ENCODE assay signal across 23 cellular contexts in the genomic region with DNA sequence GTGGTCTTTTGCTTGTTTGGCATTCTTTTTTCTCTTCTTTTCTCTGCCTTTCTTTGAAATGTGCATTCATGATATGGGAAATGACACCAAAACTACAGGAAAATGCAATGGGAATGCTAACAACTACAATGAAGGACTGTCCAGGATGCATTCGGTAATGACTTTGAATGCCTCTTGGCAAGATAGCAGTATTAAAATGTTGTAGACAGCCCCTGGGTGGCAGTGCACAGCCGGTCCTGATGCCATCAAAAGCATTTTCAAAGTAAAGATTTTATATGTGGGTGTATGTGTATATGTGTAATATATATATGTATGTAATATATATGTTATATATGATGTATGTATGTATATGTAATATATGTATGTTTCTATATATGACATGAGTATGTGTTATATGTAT.
DNase-seq lines count a peak whose midpoint lies in the region; ATAC-seq, FAIRE-seq and TF ChIP-seq lines count a peak whose summit lies in the region.
"Had no signal": no experiment of that assay in that cellular context is flagged by ENCODE, and none has a peak within 500 bp of the region (broad histone marks: within the 10 kb centered on the region; RNA-seq: fewer than 3 reads in every experiment).

No MANE protein-coding gene starts in this region.

- H2AFZ ChIP-seq in Karpas-422 (ENCODE audit: low read length) (0 out of 2 replicates have a peak overlapping the region, but pooled peaks have one; percentile 63), PC-3 (ENCODE audit: low read length) (no peak overlapping the region)
- H2AFZ ChIP-seq: parathyroid adenoma, PC-9 had no signal

- no peak overlapping the region for H3K4me3 Mint-ChIP-seq in activated CD8-positive, alpha-beta T cell treated with anti-CD3 and anti-CD28 coated beads, Interleukin-2, amount 10 ng/mL, durations not matched to agents 7 days and 5 days
- H3K4me3 Mint-ChIP-seq in stimulated activated effector memory CD8-positive, alpha-beta T cell treated with anti-CD3 and anti-CD28 coated beads, Interleukin-12 subunit alpha, Interleukin-12 subunit beta, amount 100 ng/mL, for 72 hours = no peak overlapping the region
- H3K4me3 Mint-ChIP-seq: activated CD8-positive, alpha-beta T cell treated with anti-CD3 and anti-CD28 coated beads for 36 hours; activated T-cell treated with anti-CD3 and anti-CD28 coated beads, Interleukin-2, amount 50 U/mL, for 24 hours; central memory CD8-positive, alpha-beta T cell; natural killer cell treated with Interleukin-12 subunit alpha and Interleukin-12 subunit beta and Interleukin-15 and Interleukin-18, amount 100 ng/mL, for 72 hours had no signal

- H4K20me1 ChIP-seq in Karpas-422 (ENCODE audit: insufficient read depth, low read depth, low read length) = no peaks in the 10 kb centered on the region
- H4K20me1 ChIP-seq in PC-3 (ENCODE audit: low read length) = no peaks in the 10 kb centered on the region

- H3K36me3 ChIP-seq in Karpas-422 (ENCODE audit: insufficient read depth, low read length) (no peaks in the 10 kb centered on the region), kidney (ENCODE audit: control insufficient read depth in 1 of 2, insufficient read depth in 2 of 2, low read length in 2 of 2) (no peaks in the 10 kb centered on the region), PC-3 (ENCODE audit: low read depth, low read length) (no peaks in the 10 kb centered on the region)
- H3K36me3 ChIP-seq: sigmoid colon had no signal

- FAIRE-seq in A204.1 (lab: Jason Lieb, UNC) (peak; percentile 32), kidney (lab: Jason Lieb, UNC) (peak; percentile 11)
- FAIRE-seq: GM12892, K562 had no signal

- H3K9ac ChIP-seq in Karpas-422 (ENCODE audit: low read length) (no peak overlapping the region), kidney (ENCODE audit: low read length in 2 of 2) (no peak overlapping the region), PC-3 (ENCODE audit: low read length) (no peak overlapping the region)
- H3K9ac ChIP-seq: parathyroid adenoma had no signal

- CTCF ChIA-PET in PC-3 (lab: Charles Lee) = no interaction called here
- CTCF ChIA-PET in activated CD8-positive, alpha-beta T cell treated with anti-CD3 and anti-CD28 coated beads, Interleukin-2, amount 10 ng/mL, durations not matched to agents 7 days and 5 days (lab: Charles Lee) = no interaction called here

- H3K27ac Mint-ChIP-seq in activated CD8-positive, alpha-beta T cell treated with anti-CD3 and anti-CD28 coated beads, Interleukin-2, amount 10 ng/mL, durations not matched to agents 7 days and 5 days = no peak overlapping the region
- no peak overlapping the region for H3K27ac Mint-ChIP-seq in stimulated activated effector memory CD8-positive, alpha-beta T cell treated with anti-CD3 and anti-CD28 coated beads, Interleukin-12 subunit alpha, Interleukin-12 subunit beta, amount 100 ng/mL, for 72 hours
- H3K27ac Mint-ChIP-seq: activated CD8-positive, alpha-beta T cell treated with anti-CD3 and anti-CD28 coated beads for 36 hours; activated T-cell treated with anti-CD3 and anti-CD28 coated beads, Interleukin-2, amount 50 U/mL, for 24 hours; CD4-positive, alpha-beta memory T cell; natural killer cell treated with Interleukin-12 subunit alpha and Interleukin-12 subunit beta and Interleukin-15 and Interleukin-18, amount 100 ng/mL, for 72 hours had no signal

- H3K9me3 Mint-ChIP-seq in activated CD8-positive, alpha-beta T cell treated with anti-CD3 and anti-CD28 coated beads, Interleukin-2, amount 10 ng/mL, durations not matched to agents 7 days and 5 days (ENCODE audit: insufficient read depth) = no peaks in the 10 kb centered on the region
- no peaks in the 10 kb centered on the region for H3K9me3 Mint-ChIP-seq in stimulated activated effector memory CD8-positive, alpha-beta T cell treated with anti-CD3 and anti-CD28 coated beads, Interleukin-12 subunit alpha, Interleukin-12 subunit beta, amount 100 ng/mL, for 72 hours
- H3K9me3 Mint-ChIP-seq: activated CD8-positive, alpha-beta T cell treated with anti-CD3 and anti-CD28 coated beads for 36 hours; activated T-cell treated with anti-CD3 and anti-CD28 coated beads, Interleukin-2, amount 50 U/mL, for 24 hours; CD4-positive, alpha-beta memory T cell; central memory CD8-positive, alpha-beta T cell; natural killer cell treated with Interleukin-12 subunit alpha and Interleukin-12 subunit beta and Interleukin-15 and Interleukin-18, amount 100 ng/mL, for 72 hours had no signal

- peak overlapping the region; percentile 25 for H3K4me2 ChIP-seq in Karpas-422 (ENCODE audit: low read depth, low read length, poor library complexity, severe bottlenecking)
- H3K4me2 ChIP-seq in PC-3 (ENCODE audit: low read length) = no peak overlapping the region
- H3K4me2 ChIP-seq: PC-9 had no signal

- POLR2A ChIA-PET in PC-3 (lab: Charles Lee; ENCODE audit: unreplicated experiment) = no interaction called here
- POLR2A ChIA-PET in activated CD8-positive, alpha-beta T cell treated with anti-CD3 and anti-CD28 coated beads, Interleukin-2, amount 10 ng/mL, durations not matched to agents 7 days and 5 days (lab: Charles Lee) = no interaction called here

- H3K9me2 ChIP-seq in Karpas-422 (replicated peaks; ENCODE audit: insufficient read depth, low read length) = no peaks in the 10 kb centered on the region
- H3K9me2 ChIP-seq in PC-3 (replicated peaks; ENCODE audit: low read length) = no peaks in the 10 kb centered on the region

- H3K27me3 Mint-ChIP-seq in activated CD8-positive, alpha-beta T cell treated with anti-CD3 and anti-CD28 coated beads, Interleukin-2, amount 10 ng/mL, durations not matched to agents 7 days and 5 days (ENCODE audit: low read depth) = peaks cover 5% of the 10 kb centered on the region

- no peaks in the 10 kb centered on the region for H3K36me3 Mint-ChIP-seq in activated CD8-positive, alpha-beta T cell treated with anti-CD3 and anti-CD28 coated beads, Interleukin-2, amount 10 ng/mL, durations not matched to agents 7 days and 5 days (ENCODE audit: low read depth)
- H3K36me3 Mint-ChIP-seq in stimulated activated effector memory CD8-positive, alpha-beta T cell treated with anti-CD3 and anti-CD28 coated beads, Interleukin-12 subunit alpha, Interleukin-12 subunit beta, amount 100 ng/mL, for 72 hours = no peaks in the 10 kb centered on the region
- H3K36me3 Mint-ChIP-seq: CD4-positive, alpha-beta memory T cell; natural killer cell treated with Interleukin-12 subunit alpha and Interleukin-12 subunit beta and Interleukin-15 and Interleukin-18, amount 100 ng/mL, for 72 hours had no signal

- no TSS peak for BruUV-seq in PC-3 (replicated peaks; lab: Mats Ljungman, UMichigan)

- in situ Hi-C loops in SK-MEL-5 (cut with HindIII; ENCODE audit: low pct_unique_long_range_greater_than_20kb, low sequenced_read_pairs) = no loop called here

- no peak for DNase-seq in Karpas-422
- peak; percentile 20 for DNase-seq in SK-MEL-5 (ENCODE audit: low read depth, low spot score)
- DNase-seq in kidney = no peak
- DNase-seq in PC-3 = no peak
- no peak for DNase-seq in SIG-M5 (lab: John Stamatoyannopoulos, UW)
- no peak for DNase-seq in activated CD8-positive, alpha-beta T cell treated with anti-CD3 and anti-CD28 coated beads, Interleukin-2, amount 10 ng/mL, durations not matched to agents 7 days and 5 days
- DNase-seq in stimulated activated effector memory CD8-positive, alpha-beta T cell treated with anti-CD3 and anti-CD28 coated beads, Interleukin-12 subunit alpha, Interleukin-12 subunit beta, amount 100 ng/mL, for 72 hours (ENCODE audit: low spot score in 2 of 2) = no peak
- DNase-seq: activated CD4-positive, CD25-positive, alpha-beta regulatory T cell; activated CD8-positive, alpha-beta T cell treated with anti-CD3 and anti-CD28 coated beads for 36 hours; activated naive CD4-positive, alpha-beta T cell treated with Interleukin-2 at 50 U/mL for 16 hours; activated T-cell treated with anti-CD3 and anti-CD28 coated beads, Interleukin-2, amount 50 U/mL, for 24 hours; CD4-positive, alpha-beta memory T cell; effector CD8-positive, alpha-beta T cell; GOT3; NCI-H1092 treated with DMSO at 0.1 percent for 48 hours; PC-9; sigmoid colon had no signal

- H3F3A ChIP-seq in PC-3 (ENCODE audit: low read length, unreplicated experiment) = no peaks in the 10 kb centered on the region

- H3K4me1 Mint-ChIP-seq in activated CD8-positive, alpha-beta T cell treated with anti-CD3 and anti-CD28 coated beads, Interleukin-2, amount 10 ng/mL, durations not matched to agents 7 days and 5 days (ENCODE audit: low read depth) = no peaks in the 10 kb centered on the region
- no peaks in the 10 kb centered on the region for H3K4me1 Mint-ChIP-seq in stimulated activated effector memory CD8-positive, alpha-beta T cell treated with anti-CD3 and anti-CD28 coated beads, Interleukin-12 subunit alpha, Interleukin-12 subunit beta, amount 100 ng/mL, for 72 hours
- H3K4me1 Mint-ChIP-seq: central memory CD8-positive, alpha-beta T cell had no signal

- H3K4me1 ChIP-seq in Karpas-422 (ENCODE audit: low read length) (no peaks in the 10 kb centered on the region), kidney (ENCODE audit: control insufficient read depth in 1 of 2, insufficient read depth in 1 of 2, low read depth in 1 of 2, low read length in 2 of 2) (no peaks in the 10 kb centered on the region), PC-3 (ENCODE audit: insufficient read depth, low read length) (no peaks in the 10 kb centered on the region)
- H3K4me1 ChIP-seq: parathyroid adenoma, sigmoid colon had no signal

- no peak for TF ChIP-seq CTCF in kidney (IDR thresholded peaks at IDR 0.05; ENCODE audit: borderline replicate concordance, extremely low read depth, insufficient read depth)
- no peak for TF ChIP-seq CTCF in PC-3 (conservative IDR thresholded peaks at IDR 0.05; ENCODE audit: low read depth, low read length)

- intact Hi-C loops in kidney (cut with DNase I) (no loop called here), PC-3 (cut with micrococcal nuclease) (no loop called here)

- no peak for ATAC-seq in PC-3
- no peak for ATAC-seq in activated CD8-positive, alpha-beta T cell treated with anti-CD3 and anti-CD28 coated beads, Interleukin-2, amount 10 ng/mL, durations not matched to agents 7 days and 5 days
- no peak for ATAC-seq in stimulated activated effector memory CD8-positive, alpha-beta T cell treated with anti-CD3 and anti-CD28 coated beads, Interleukin-12 subunit alpha, Interleukin-12 subunit beta, amount 100 ng/mL, for 72 hours
- ATAC-seq: activated CD8-positive, alpha-beta T cell treated with anti-CD3 and anti-CD28 coated beads for 36 hours; K562; natural killer cell treated with Interleukin-12 subunit alpha and Interleukin-12 subunit beta and Interleukin-15 and Interleukin-18, amount 100 ng/mL, for 72 hours had no signal

- H3K79me2 ChIP-seq in Karpas-422 (ENCODE audit: low read length) (no peaks in the 10 kb centered on the region), PC-3 (ENCODE audit: low read length) (no peaks in the 10 kb centered on the region)
- H3K79me2 ChIP-seq: parathyroid adenoma had no signal

- H3K4me3 ChIP-seq in Karpas-422 (ENCODE audit: low read length) (no peak overlapping the region), kidney (ENCODE audit: low read length in 2 of 2) (no peak overlapping the region), PC-3 (ENCODE audit: low read length) (no peak overlapping the region)
- H3K4me3 ChIP-seq: K562, PC-9, sigmoid colon had no signal

- H3K27ac ChIP-seq in Karpas-422 (ENCODE audit: low read length) (no peak overlapping the region), kidney (ENCODE audit: low read depth in 2 of 2, low read length in 2 of 2) (no peak overlapping the region), PC-3 (ENCODE audit: low read length) (no peak overlapping the region)
- H3K27ac ChIP-seq: parathyroid adenoma, PC-9, sigmoid colon had no signal

- H3K27me3 ChIP-seq in Karpas-422 (ENCODE audit: low read length) (no peaks in the 10 kb centered on the region), PC-3 (ENCODE audit: low read length) (peaks cover 8% of the 10 kb centered on the region; the same call in 1 of the 2 replicates)
- H3K27me3 ChIP-seq: sigmoid colon had no signal

- no peaks in the 10 kb centered on the region for H3K9me3 ChIP-seq in Karpas-422 (ENCODE audit: low read length)
- H3K9me3 ChIP-seq in kidney (ENCODE audit: control insufficient read depth in 1 of 2, low read length in 2 of 2) = no peaks in the 10 kb centered on the region
- H3K9me3 ChIP-seq in PC-3 (ENCODE audit: low read length) = no peaks in the 10 kb centered on the region
- H3K9me3 ChIP-seq: sigmoid colon had no signal
